In the genomic region with DNA sequence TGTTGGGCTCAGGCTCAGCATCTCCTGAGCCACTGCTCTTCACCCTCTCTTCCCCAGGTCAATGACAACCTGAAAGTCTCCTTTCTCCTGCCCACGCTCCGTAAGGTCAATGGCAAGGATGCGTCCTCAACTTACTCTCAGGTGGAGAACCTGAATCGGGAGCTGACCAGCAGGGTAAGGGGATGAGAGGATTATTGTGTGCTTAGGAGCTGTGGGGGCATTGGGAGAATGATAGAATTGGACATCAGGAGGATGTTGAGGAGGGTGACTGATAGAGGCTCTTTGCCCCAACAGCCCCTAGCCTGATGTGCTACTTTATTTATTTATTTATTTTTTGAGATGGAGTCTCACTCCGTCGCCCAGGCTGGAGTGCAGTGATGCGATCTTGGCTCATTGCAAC, we compare ENCODE assay signal across 8 cellular contexts. TPM values are rescaled to one million over a fixed set of nuclear protein-coding genes. Genes with fewer than 3 reads are reported as not detected.
A peak's percentile ranks its signal among the peaks of the same experiment; 100 is the strongest.
DNase-seq lines count a peak whose midpoint lies in the region; ATAC-seq, FAIRE-seq and TF ChIP-seq lines count a peak whose summit lies in the region.

No MANE protein-coding gene starts in this region.

- peaks cover 5% of the 10 kb centered on the region for H3K36me3 Mint-ChIP-seq in activated T-helper 17 cell treated with anti-CD3 and anti-CD28 coated beads, Interleukin-2, amount 50 U/mL, for 72 hours (ENCODE audit: low read depth)

- H3K27me3 Mint-ChIP-seq in activated T-helper 17 cell treated with anti-CD3 and anti-CD28 coated beads, Interleukin-2, amount 50 U/mL, for 72 hours = no peaks in the 10 kb centered on the region

- peak overlapping the region; percentile 24 to 100 for H3K4me3 ChIP-seq in kidney (ENCODE audit: low read length in 2 of 2)
- H3K4me3 ChIP-seq in upper lobe of right lung = peak overlapping the region; percentile 100

- ATAC-seq in left cardiac atrium (no peak), Right ventricle myocardium superior (ENCODE audit: poor library complexity) (no peak), upper lobe of right lung (no peak), HG02610 (IDR thresholded peaks at IDR 0.05; ENCODE audit: unreplicated experiment) (no peak)
- ATAC-seq in activated T-helper 17 cell treated with anti-CD3 and anti-CD28 coated beads, Interleukin-2, amount 50 U/mL, for 72 hours (replicated peaks) = no peak

- peaks cover 16% of the 10 kb centered on the region for H3K4me1 Mint-ChIP-seq in activated T-helper 17 cell treated with anti-CD3 and anti-CD28 coated beads, Interleukin-2, amount 50 U/mL, for 72 hours

- no peak for TF ChIP-seq CTCF in kidney (IDR thresholded peaks at IDR 0.05; ENCODE audit: borderline replicate concordance, extremely low read depth, insufficient read depth)
- TF ChIP-seq CTCF in upper lobe of right lung (IDR thresholded peaks at IDR 0.05) = no peak

- no peak overlapping the region for H3K27ac Mint-ChIP-seq in activated T-helper 17 cell treated with anti-CD3 and anti-CD28 coated beads, Interleukin-2, amount 50 U/mL, for 72 hours

- no peaks in the 10 kb centered on the region for H3K9me3 ChIP-seq in kidney (ENCODE audit: control insufficient read depth in 1 of 2, low read length in 2 of 2)
- H3K9me3 ChIP-seq in upper lobe of right lung = no peaks in the 10 kb centered on the region

- no peak for FAIRE-seq in kidney (lab: Jason Lieb, UNC)

- H3K27ac ChIP-seq in kidney (ENCODE audit: low read depth in 2 of 2, low read length in 2 of 2) = no peak overlapping the region
- no peak overlapping the region for H3K27ac ChIP-seq in upper lobe of right lung

- no peaks in the 10 kb centered on the region for H3K27me3 ChIP-seq in upper lobe of right lung

- intact Hi-C loops in left cardiac atrium (cut with DNase I) = no loop called here
- intact Hi-C loops in Right ventricle myocardium superior (cut with DNase I) = no loop called here
- intact Hi-C loops in kidney (cut with DNase I) = no loop called here
- intact Hi-C loops in upper lobe of right lung (cut with DNase I) = loop anchor here (10.0 kb wide), 1 partner anchor 51 kb away; no protein-coding TSS in a partner anchor

- H3K9ac ChIP-seq in kidney (ENCODE audit: low read length in 2 of 2) = peak overlapping the region in 1 of 2 donors; percentile 16

- H3K4me3 Mint-ChIP-seq in activated T-helper 17 cell treated with anti-CD3 and anti-CD28 coated beads, Interleukin-2, amount 50 U/mL, for 72 hours = peak overlapping the region; percentile 89

- peaks cover 0 to 4% of the 10 kb centered on the region in 2 donors for H3K36me3 ChIP-seq in kidney (ENCODE audit: control insufficient read depth in 1 of 2, insufficient read depth in 2 of 2, low read length in 2 of 2)
- H3K36me3 ChIP-seq in upper lobe of right lung = no peaks in the 10 kb centered on the region

- H3K4me1 ChIP-seq in kidney (ENCODE audit: control insufficient read depth in 1 of 2, insufficient read depth in 1 of 2, low read depth in 1 of 2, low read length in 2 of 2) = peaks cover 12 to 13% of the 10 kb centered on the region in 2 donors
- peaks cover 20% of the 10 kb centered on the region for H3K4me1 ChIP-seq in upper lobe of right lung

- no peaks in the 10 kb centered on the region for H3K9me3 Mint-ChIP-seq in activated T-helper 17 cell treated with anti-CD3 and anti-CD28 coated beads, Interleukin-2, amount 50 U/mL, for 72 hours

- DNase-seq in left cardiac atrium (peak; percentile 10), Right ventricle myocardium superior (no peak), kidney (no peak), upper lobe of right lung (no peak)
- DNase-seq in stimulated activated CD4-positive, alpha-beta T cell treated with anti-CD3 and anti-CD28 coated beads, Interleukin-15, amount 100 ng/mL, for 24 hours = no peak
- no peak for DNase-seq in activated effector memory CD4-positive, alpha-beta T cell treated with anti-CD3 and anti-CD28 coated beads, Interleukin-2, amount 50 U/mL, for 16 hours

RNA-seq across cellular contexts. Expression of gene LRWD1, which starts 1.3 kb away (rescaled TPM):
- 10 to 100 TPM in 1 of 2 donors, 1 to 10 TPM in 1; 9.8 to 12.2 TPM for total RNA-seq in left cardiac atrium
- total RNA-seq in Right ventricle myocardium superior = 9.7 TPM
- total RNA-seq in activated T-helper 17 cell treated with anti-CD3 and anti-CD28 coated beads, Interleukin-2, amount 50 U/mL, for 72 hours = 10 to 100 TPM; 14.8 to 20.6 TPM
- 14.1 TPM for total RNA-seq in kidney
- polyA plus RNA-seq in kidney (ENCODE audit: insufficient read depth, low read depth, low replicate concordance) = 14.0 TPM
- 15.7 TPM for total RNA-seq in upper lobe of right lung

RNA-seq across cellular contexts. Expression of gene ALKBH4, which starts 1.4 kb away (rescaled TPM):
- total RNA-seq in left cardiac atrium (1 to 10 TPM; 7.1 to 7.2 TPM), Right ventricle myocardium superior (5.3 TPM), kidney (14.0 TPM), upper lobe of right lung (7.4 TPM)
- 1 to 10 TPM; 9.0 to 9.2 TPM for total RNA-seq in activated T-helper 17 cell treated with anti-CD3 and anti-CD28 coated beads, Interleukin-2, amount 50 U/mL, for 72 hours
- 15.4 TPM for polyA plus RNA-seq in kidney (ENCODE audit: insufficient read depth, low read depth, low replicate concordance)

RNA-seq across cellular contexts. Expression of gene POLR2J, which starts 12.6 kb away (rescaled TPM):
- total RNA-seq in left cardiac atrium = 10 to 100 TPM; 42.9 to 52.7 TPM
- total RNA-seq in Right ventricle myocardium superior = 51.3 TPM
- total RNA-seq in activated T-helper 17 cell treated with anti-CD3 and anti-CD28 coated beads, Interleukin-2, amount 50 U/mL, for 72 hours = 10 to 100 TPM; 63.5 to 74.2 TPM
- total RNA-seq in kidney = 42.0 TPM
- polyA plus RNA-seq in kidney (ENCODE audit: insufficient read depth, low read depth, low replicate concordance) = 117 TPM
- total RNA-seq in upper lobe of right lung = 35.0 TPM

RNA-seq across cellular contexts. Expression of gene ORAI2, which starts 32.7 kb away (rescaled TPM):
- total RNA-seq in left cardiac atrium (10 to 100 TPM in 1 of 2 donors, 1 to 10 TPM in 1; 6.0 to 12.1 TPM), Right ventricle myocardium superior (4.3 TPM), kidney (45.6 TPM), upper lobe of right lung (20.0 TPM)
- total RNA-seq in activated T-helper 17 cell treated with anti-CD3 and anti-CD28 coated beads, Interleukin-2, amount 50 U/mL, for 72 hours = 10 to 100 TPM; 30.4 to 54.9 TPM
- polyA plus RNA-seq in kidney (ENCODE audit: insufficient read depth, low read depth, low replicate concordance) = 13.8 TPM

RNA-seq across cellular contexts. Expression of gene RASA4B, which starts 51.5 kb away (rescaled TPM):
- total RNA-seq in left cardiac atrium (10 to 100 TPM in 1 of 2 donors, 1 to 10 TPM in 1; 3.2 to 14.3 TPM), Right ventricle myocardium superior (9.3 TPM), kidney (22.5 TPM), upper lobe of right lung (30.0 TPM)
- total RNA-seq in activated T-helper 17 cell treated with anti-CD3 and anti-CD28 coated beads, Interleukin-2, amount 50 U/mL, for 72 hours = 10 to 100 TPM; 14.1 to 23.3 TPM
- 24.0 TPM for polyA plus RNA-seq in kidney (ENCODE audit: insufficient read depth, low read depth, low replicate concordance)
